In genomic region chr2:143686585-143687164, GRCh38 we compare ENCODE assay signal across 1 cellular context.
TF ChIP-seq lines count a peak whose summit lies in the region.

No MANE protein-coding gene starts in this region.

TF ChIP-seq in WTC11, 78 proteins besides CTCF, POLR2A, EP300 and RAD21 (continued from another document):
- no peak for TF ChIP-seq ZNF425 (CRISPR knock-in tag; conservative IDR thresholded peaks at IDR 0.05)
- TF ChIP-seq E2F4 (CRISPR knock-in tag; IDR thresholded peaks at IDR 0.05; ENCODE audit: borderline replicate concordance, low read depth), result no peak
- TF ChIP-seq SMAD4 (CRISPR knock-in tag; IDR thresholded peaks at IDR 0.05), result no peak
- no peak for TF ChIP-seq RELA (CRISPR knock-in tag; IDR thresholded peaks at IDR 0.05; ENCODE audit: borderline replicate concordance)
- no peak for TF ChIP-seq GRHL2 (CRISPR knock-in tag; IDR thresholded peaks at IDR 0.05; ENCODE audit: insufficient replicate concordance, severe bottlenecking)
- TF ChIP-seq FOXK1 (CRISPR knock-in tag; IDR thresholded peaks at IDR 0.05), result no peak
- no peak for TF ChIP-seq JUN (CRISPR knock-in tag; IDR thresholded peaks at IDR 0.05)
- TF ChIP-seq ZNF219 (CRISPR knock-in tag; IDR thresholded peaks at IDR 0.05; ENCODE audit: borderline replicate concordance), result no peak
- no peak for TF ChIP-seq MLX (CRISPR knock-in tag; IDR thresholded peaks at IDR 0.05)
